ENCODE assay signal across 8 cellular contexts in genomic region chr1:40143891-40144575, GRCh38. TPM values are rescaled to one million over a fixed set of nuclear protein-coding genes. Genes with fewer than 3 reads are reported as not detected.
A peak's percentile ranks its signal among the peaks of the same experiment; 100 is the strongest.
DNase-seq lines count a peak whose midpoint lies in the region; ATAC-seq, FAIRE-seq and TF ChIP-seq lines count a peak whose summit lies in the region.

No MANE protein-coding gene starts in this region.

- TF ChIP-seq CTCF in gastroesophageal sphincter (IDR thresholded peaks at IDR 0.05) (peak; percentile 65 to 80 (median 71)), ovary (IDR thresholded peaks at IDR 0.05) (peak; percentile 53 to 64 (median 58))

- peaks cover 29% of the 10 kb centered on the region for H3K27me3 Mint-ChIP-seq in activated T-helper 1 cell treated with anti-CD3 and anti-CD28 coated beads, Interleukin-12 subunit alpha, Interleukin-12 subunit beta, Interleukin-2, Interleukin-4 antibody, amounts not matched to agents 30 ng/mL and 10 ng/mL and 1 ng/mL, durations not matched to agents 14 hours and 24 hours and 36 hours (ENCODE audit: insufficient read depth)

- H3K36me3 ChIP-seq in MG63 (no peaks in the 10 kb centered on the region), gastroesophageal sphincter (no peaks in the 10 kb centered on the region), ovary (no peaks in the 10 kb centered on the region)

- H3K9me3 ChIP-seq in MG63 (no peaks in the 10 kb centered on the region), gastroesophageal sphincter (no peaks in the 10 kb centered on the region), ovary (no peaks in the 10 kb centered on the region)

- H3K4me1 Mint-ChIP-seq in activated T-helper 1 cell treated with anti-CD3 and anti-CD28 coated beads, Interleukin-12 subunit alpha, Interleukin-12 subunit beta, Interleukin-2, Interleukin-4 antibody, amounts not matched to agents 30 ng/mL and 10 ng/mL and 1 ng/mL, durations not matched to agents 14 hours and 24 hours and 36 hours (ENCODE audit: low read depth) = peaks cover 32% of the 10 kb centered on the region

- H3K27me3 ChIP-seq in MG63 = peaks cover 5% of the 10 kb centered on the region
- H3K27me3 ChIP-seq in gastroesophageal sphincter = peaks cover 29% of the 10 kb centered on the region
- no peaks in the 10 kb centered on the region for H3K27me3 ChIP-seq in ovary

- H3K9me3 Mint-ChIP-seq in activated T-helper 1 cell treated with anti-CD3 and anti-CD28 coated beads, Interleukin-12 subunit alpha, Interleukin-12 subunit beta, Interleukin-2, Interleukin-4 antibody, amounts not matched to agents 30 ng/mL and 10 ng/mL and 1 ng/mL, durations not matched to agents 14 hours and 24 hours and 36 hours = no peaks in the 10 kb centered on the region

- DNase-seq in DMS79 treated with DMSO at 0.1 percent for 48 hours (lab: John Stamatoyannopoulos, UW) (peak; percentile 62), MG63 (peak; percentile 23), RCC 7860 (ENCODE audit: low spot score) (peak; percentile 45), ovary (peak in 4 of 5 donors; percentile 12 to 60 (median 34))
- DNase-seq in activated T-helper 1 cell treated with anti-CD3 and anti-CD28 coated beads, Interleukin-12 subunit alpha, Interleukin-12 subunit beta, Interleukin-2, Interleukin-4 antibody, amounts not matched to agents 30 ng/mL and 10 ng/mL and 1 ng/mL, durations not matched to agents 14 hours and 24 hours and 36 hours (ENCODE audit: low spot score) = peak; percentile 44

- intact Hi-C loops in activated T-helper 1 cell treated with anti-CD3 and anti-CD28 coated beads, Interleukin-12 subunit alpha, Interleukin-12 subunit beta, Interleukin-2, Interleukin-4 antibody, amounts not matched to agents 30 ng/mL and 10 ng/mL and 1 ng/mL, durations not matched to agents 14 hours and 24 hours and 36 hours (cut with micrococcal nuclease) = loop anchor here (1.0 to 5.0 kb wide), 6 partner anchors 67 to 706 kb away; no protein-coding TSS in a partner anchor
- intact Hi-C loops in ovary (cut with DNase I) = loop anchor here in 3 of 4 donors (5.0 to 10.0 kb wide), 5 partner anchors 171 to 263 kb away; partner anchors contain the start of gene COL9A2 (in 1 of the 3)

- H3K4me3 Mint-ChIP-seq in activated T-helper 1 cell treated with anti-CD3 and anti-CD28 coated beads, Interleukin-12 subunit alpha, Interleukin-12 subunit beta, Interleukin-2, Interleukin-4 antibody, amounts not matched to agents 30 ng/mL and 10 ng/mL and 1 ng/mL, durations not matched to agents 14 hours and 24 hours and 36 hours = no peak overlapping the region

- peaks cover 0 to 3% (median 0%) of the 10 kb centered on the region in 3 donors for H3K4me1 ChIP-seq in gastroesophageal sphincter
- peaks cover 3% of the 10 kb centered on the region for H3K4me1 ChIP-seq in ovary (ENCODE audit: insufficient read depth)

- no peak for TF ChIP-seq EP300 in gastroesophageal sphincter (IDR thresholded peaks at IDR 0.05)
- TF ChIP-seq EP300 in ovary (IDR thresholded peaks at IDR 0.05) = no peak

- WGBS in gastroesophageal sphincter (ENCODE audit: low coverage in 1 of 2), 2 donors = 15 to 17% methylated on average over 4 to 6 of the region's 7 CpGs
- WGBS in ovary, 3 donors = 12 to 14% (median 13%) methylated on average over 7 of the region's 7 CpGs

- ATAC-seq in gastroesophageal sphincter (peak; percentile 75), GM19328 (IDR thresholded peaks at IDR 0.05; ENCODE audit: unreplicated experiment) (no peak), HG02678 (IDR thresholded peaks at IDR 0.05; ENCODE audit: unreplicated experiment) (no peak)

- TF ChIP-seq POLR2A in gastroesophageal sphincter (IDR thresholded peaks at IDR 0.05) = no peak
- TF ChIP-seq POLR2A in ovary (IDR thresholded peaks at IDR 0.05) = no peak

- H3K36me3 Mint-ChIP-seq in activated T-helper 1 cell treated with anti-CD3 and anti-CD28 coated beads, Interleukin-12 subunit alpha, Interleukin-12 subunit beta, Interleukin-2, Interleukin-4 antibody, amounts not matched to agents 30 ng/mL and 10 ng/mL and 1 ng/mL, durations not matched to agents 14 hours and 24 hours and 36 hours (ENCODE audit: low read depth) = peaks cover 2% of the 10 kb centered on the region

- H3K4me3 ChIP-seq in MG63 (no peak overlapping the region), gastroesophageal sphincter (no peak overlapping the region), ovary (no peak overlapping the region)

- H3K27ac ChIP-seq in gastroesophageal sphincter (no peak overlapping the region), ovary (no peak overlapping the region)

- FAIRE-seq in RCC 7860 (lab: Jason Lieb, UNC) = peak; percentile 46

- no peak overlapping the region for H3K27ac Mint-ChIP-seq in activated T-helper 1 cell treated with anti-CD3 and anti-CD28 coated beads, Interleukin-12 subunit alpha, Interleukin-12 subunit beta, Interleukin-2, Interleukin-4 antibody, amounts not matched to agents 30 ng/mL and 10 ng/mL and 1 ng/mL, durations not matched to agents 14 hours and 24 hours and 36 hours

RNA-seq across cellular contexts. Expression of gene RLF, which starts 17.2 kb away (rescaled TPM):
- total RNA-seq in MG63 (2014; rRNA removed; shearing (Covaris generic); ENCODE audit: low replicate concordance) = 3.6 and 4.0 TPM in 2 replicates
- total RNA-seq in activated T-helper 1 cell treated with anti-CD3 and anti-CD28 coated beads, Interleukin-12 subunit alpha, Interleukin-12 subunit beta, Interleukin-2, Interleukin-4 antibody, amounts not matched to agents 30 ng/mL and 10 ng/mL and 1 ng/mL, durations not matched to agents 14 hours and 24 hours and 36 hours = 18.2 and 19.9 TPM in 2 replicates
- total RNA-seq in gastroesophageal sphincter = 10 to 100 TPM; 19.4 to 28.7 (median 27.9) TPM
- 10 to 100 TPM; 16.5 to 29.3 (median 19.1) TPM for total RNA-seq in ovary
- polyA plus RNA-seq in ovary = 1 to 10 TPM; 6.9 to 8.7 TPM

RNA-seq across cellular contexts. Expression of gene PPT1, which starts 47.0 kb away (rescaled TPM):
- 67.5 and 97.0 TPM in 2 replicates for total RNA-seq in MG63 (2014; rRNA removed; shearing (Covaris generic); ENCODE audit: low replicate concordance)
- total RNA-seq in activated T-helper 1 cell treated with anti-CD3 and anti-CD28 coated beads, Interleukin-12 subunit alpha, Interleukin-12 subunit beta, Interleukin-2, Interleukin-4 antibody, amounts not matched to agents 30 ng/mL and 10 ng/mL and 1 ng/mL, durations not matched to agents 14 hours and 24 hours and 36 hours = 101 and 110 TPM in 2 replicates
- 10 to 100 TPM; 53.0 to 90.6 (median 65.7) TPM for total RNA-seq in gastroesophageal sphincter
- total RNA-seq in ovary = 10 to 100 TPM; 38.0 to 84.2 (median 71.0) TPM
- 100 to 1,000 TPM in 1 of 2 donors, 10 to 100 TPM in 1; 53.5 to 247 TPM for polyA plus RNA-seq in ovary
